In the genomic region with DNA sequence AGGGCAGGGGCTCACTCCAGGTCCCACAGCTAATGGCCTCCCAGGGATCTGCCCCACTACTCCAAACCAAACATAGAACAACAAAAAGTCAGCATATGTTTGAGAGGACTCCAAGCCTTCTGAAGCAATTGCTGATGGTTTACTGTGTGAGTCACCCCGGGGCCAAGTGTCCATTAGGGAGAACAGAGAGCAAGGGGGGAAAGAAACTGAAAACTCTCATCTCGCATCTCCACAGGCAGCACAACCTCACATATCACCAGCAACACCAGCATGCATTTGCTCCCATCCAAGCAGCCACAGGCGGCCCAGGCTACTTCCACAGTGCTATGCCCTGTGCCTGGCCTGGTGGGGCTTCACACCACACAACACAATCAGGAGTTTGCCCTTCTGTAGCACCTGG, we compare ENCODE assay signal across 10 cellular contexts. TPM values are rescaled to one million over a fixed set of nuclear protein-coding genes. Genes with fewer than 3 reads are reported as not detected.
DNase-seq lines count a peak whose midpoint lies in the region; ATAC-seq and TF ChIP-seq lines count a peak whose summit lies in the region.
"Had no signal": no experiment of that assay in that cellular context is flagged by ENCODE, and none has a peak within 500 bp of the region (broad histone marks: within the 10 kb centered on the region; RNA-seq: fewer than 3 reads in every experiment).

No MANE protein-coding gene starts in this region.

- H3K9me3 ChIP-seq in mesodermal cell (ENCODE audit: control insufficient read depth, low read length) (no peaks in the 10 kb centered on the region), uterus (no peaks in the 10 kb centered on the region)

- peaks cover 7% of the 10 kb centered on the region for H3K36me3 ChIP-seq in mesodermal cell (ENCODE audit: control insufficient read depth, insufficient read depth, low read length)
- no peaks in the 10 kb centered on the region for H3K36me3 ChIP-seq in uterus

- H3K27ac Mint-ChIP-seq in activated T-cell treated with anti-CD3 and anti-CD28 coated beads, Interleukin-2, amount 50 U/mL, for 24 hours: peak overlapping the region; percentile 9
- H3K27ac Mint-ChIP-seq: activated T-cell treated with anti-CD3 and anti-CD28 coated beads, Interleukin-2, amount 50 U/mL, for 72 hours had no signal

- no peaks in the 10 kb centered on the region for H3K27me3 ChIP-seq in uterus

- H3K36me3 Mint-ChIP-seq in activated T-cell treated with anti-CD3 and anti-CD28 coated beads, Interleukin-2, amount 50 U/mL, for 24 hours (ENCODE audit: low read depth): no peaks in the 10 kb centered on the region

- H3K4me3 ChIP-seq in mesodermal cell (ENCODE audit: extremely low read depth, insufficient read depth, low read length, poor library complexity, severe bottlenecking) (no peak overlapping the region), uterus (no peak overlapping the region)
- H3K4me3 ChIP-seq: smooth muscle cell had no signal

- WGBS in mesodermal cell (ENCODE audit: insufficient coverage in 2 of 2), 2 experiments: 82 to 88% methylated on average over 1 to 2 of the region's 3 CpGs

- peaks cover 43% of the 10 kb centered on the region for H3K4me1 Mint-ChIP-seq in activated T-cell treated with anti-CD3 and anti-CD28 coated beads, Interleukin-2, amount 50 U/mL, for 24 hours (ENCODE audit: low read depth)

- DNase-seq in activated T-cell treated with anti-CD3 and anti-CD28 coated beads, Interleukin-2, amount 50 U/mL, for 24 hours: no peak
- no peak for DNase-seq in activated T-cell treated with anti-CD3 and anti-CD28 coated beads, Interleukin-2, amount 50 U/mL, for 1 hour
- peak; percentile 43 for DNase-seq in dermis blood vessel endothelial cell
- DNase-seq in uterus: peak; percentile 51 to 70
- DNase-seq in cerebellar nuclear complex (lab: John Stamatoyannopoulos, UW): no peak
- no peak for DNase-seq in stimulated activated naive CD8-positive, alpha-beta T cell treated with anti-CD3 and anti-CD28 coated beads, Interleukin-15, Interleukin-2, amounts not matched to agents 100 U/mL and 50 U/mL, for 24 hours
- DNase-seq: activated T-cell treated with anti-CD3 and anti-CD28 coated beads, Interleukin-2, amount 50 U/mL, for 72 hours had no signal

- peak overlapping the region; percentile 24 for H3K27ac ChIP-seq in mesodermal cell (ENCODE audit: low read depth, low read length, severe bottlenecking)
- H3K27ac ChIP-seq in uterus: peak overlapping the region; percentile 29 to 60

- TF ChIP-seq CTCF in uterus (IDR thresholded peaks at IDR 0.05): no peak

- H3K9me3 Mint-ChIP-seq in activated T-cell treated with anti-CD3 and anti-CD28 coated beads, Interleukin-2, amount 50 U/mL, for 24 hours: no peaks in the 10 kb centered on the region
- H3K9me3 Mint-ChIP-seq: activated T-cell treated with anti-CD3 and anti-CD28 coated beads, Interleukin-2, amount 50 U/mL, for 72 hours had no signal

- intact Hi-C loops in uterus (cut with DNase I; ENCODE audit: low total_unique reads): no loop called here

- no peak for ATAC-seq in GM21390 (IDR thresholded peaks at IDR 0.05; ENCODE audit: unreplicated experiment)
- ATAC-seq in stimulated activated naive CD8-positive, alpha-beta T cell treated with anti-CD3 and anti-CD28 coated beads, Interleukin-15, Interleukin-2, amounts not matched to agents 100 U/mL and 50 U/mL, for 24 hours: no peak
- ATAC-seq: activated T-cell treated with anti-CD3 and anti-CD28 coated beads, Interleukin-2, amount 50 U/mL, for 72 hours had no signal

- H3K4me3 Mint-ChIP-seq in activated T-cell treated with anti-CD3 and anti-CD28 coated beads, Interleukin-2, amount 50 U/mL, for 24 hours: no peak overlapping the region
- H3K4me3 Mint-ChIP-seq: activated T-cell treated with anti-CD3 and anti-CD28 coated beads, Interleukin-2, amount 50 U/mL, for 72 hours had no signal

- H3K27me3 Mint-ChIP-seq in activated T-cell treated with anti-CD3 and anti-CD28 coated beads, Interleukin-2, amount 50 U/mL, for 24 hours: no peaks in the 10 kb centered on the region

- no peak for TF ChIP-seq POLR2A in uterus (IDR thresholded peaks at IDR 0.05)

- H3K4me1 ChIP-seq in mesodermal cell (ENCODE audit: control insufficient read depth, insufficient read depth, low read length, poor library complexity, severe bottlenecking) (peaks cover 39% of the 10 kb centered on the region), uterus (peaks cover 0 to 6% of the 10 kb centered on the region in 2 donors)

RNA-seq across cellular contexts. Expression of a gene that starts 39.1 kb away (rescaled TPM):
- 33.7 and 40.5 TPM in 2 replicates for total RNA-seq in dermis blood vessel endothelial cell
- polyA plus RNA-seq in mesodermal cell (2013, experiment 1 of 2): 15.8 TPM
- polyA plus RNA-seq in mesodermal cell (2013, experiment 2 of 2): 13.4 TPM
- total RNA-seq in uterus: 10 to 100 TPM in 1 of 4 donors, 1 to 10 TPM in 3; 4.4 to 29.6 (median 8.1) TPM

Comparison
In these comparisons a context has a peak if more than half of its experiments do, and no peak if none do; other contexts are left out.
1. DNase-seq: peak in dermis blood vessel endothelial cell (single experiment) and uterus (2 of 2); none in activated T-cell treated with anti-CD3 and anti-CD28 coated beads, Interleukin-2, amount 50 U/mL, for 24 hours (single experiment), activated T-cell treated with anti-CD3 and anti-CD28 coated beads, Interleukin-2, amount 50 U/mL, for 1 hour (single experiment), cerebellar nuclear complex (0 of 2) and stimulated activated naive CD8-positive, alpha-beta T cell treated with anti-CD3 and anti-CD28 coated beads, Interleukin-15, Interleukin-2, amounts not matched to agents 100 U/mL and 50 U/mL, for 24 hours (single experiment).